In the genomic region with DNA sequence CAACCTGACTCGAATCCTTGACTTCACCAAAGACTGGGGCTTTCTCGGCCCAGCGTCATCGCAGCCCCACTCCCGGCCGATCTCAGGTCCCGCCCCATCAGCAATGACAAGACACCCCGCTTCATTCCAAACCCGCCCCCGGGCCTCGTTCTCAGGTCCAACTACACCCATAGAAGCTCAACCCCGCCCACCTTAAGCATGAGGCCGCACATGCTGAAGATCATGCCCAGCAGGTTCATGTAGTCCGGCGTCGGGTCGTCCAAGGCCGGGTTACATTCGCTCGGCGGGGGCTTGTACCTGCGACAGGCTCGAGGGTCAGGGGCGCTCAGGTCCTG, we compare ENCODE assay signal across 8 cellular contexts. TPM values are rescaled to one million over a fixed set of nuclear protein-coding genes. Genes with fewer than 3 reads are reported as not detected.
DNase-seq lines count a peak whose midpoint lies in the region; ATAC-seq lines count a peak whose summit lies in the region.

No MANE protein-coding gene starts in this region.

- no peak for ATAC-seq in HG03025 (IDR thresholded peaks at IDR 0.05; ENCODE audit: low FRiP score, unreplicated experiment)

- no peaks in the 10 kb centered on the region for H3K9me3 ChIP-seq in CD8-positive, alpha-beta memory T cell (ENCODE audit: low read length)
- H3K9me3 ChIP-seq in ectodermal cell (ENCODE audit: control insufficient read depth, low read length): no peaks in the 10 kb centered on the region

- peak overlapping the region; percentile 71 for H3K4me3 ChIP-seq in CD8-positive, alpha-beta memory T cell (ENCODE audit: low read length)
- peak overlapping the region; percentile 93 for H3K4me3 ChIP-seq in Jurkat, Clone E6-1 (ENCODE audit: low read length)
- H3K4me3 ChIP-seq in ectodermal cell (ENCODE audit: insufficient read depth, low read depth, low read length): peak overlapping the region; percentile 97
- peak overlapping the region; percentile 97 for H3K4me3 ChIP-seq in mesendoderm (ENCODE audit: low read length)

- peaks cover 48 to 64% (median 52%) of the 10 kb centered on the region in 3 donors for H3K4me1 Mint-ChIP-seq in CD8-positive, alpha-beta memory T cell
- peaks cover 62% of the 10 kb centered on the region for H3K4me1 Mint-ChIP-seq in activated CD4-positive, alpha-beta memory T cell treated with anti-CD3 and anti-CD28 coated beads, Interleukin-2, amount 10 ng/mL, durations not matched to agents 7 days and 5 days

- H2BK15ac ChIP-seq in mesendoderm (replicated peaks; ENCODE audit: low read depth): no peak overlapping the region

- peak overlapping the region; percentile 96 for H3K9ac ChIP-seq in mesendoderm (ENCODE audit: low read length)

- peak overlapping the region; percentile 99 to 100 (median 100) for H3K27ac Mint-ChIP-seq in CD8-positive, alpha-beta memory T cell
- H3K27ac Mint-ChIP-seq in activated CD4-positive, alpha-beta memory T cell treated with anti-CD3 and anti-CD28 coated beads, Interleukin-2, amount 10 ng/mL, durations not matched to agents 7 days and 5 days: peak overlapping the region; percentile 97

- peak overlapping the region; percentile 21 for H3K4ac ChIP-seq in mesendoderm (ENCODE audit: low read depth, low read length)

- H2BK5ac ChIP-seq in mesendoderm (ENCODE audit: low read length): no peak overlapping the region

- no peak overlapping the region for H4K5ac ChIP-seq in mesendoderm (ENCODE audit: low read length)

- peak overlapping the region; percentile 68 for H3K23ac ChIP-seq in mesendoderm (ENCODE audit: low read length)

- H2AK5ac ChIP-seq in mesendoderm (ENCODE audit: low read length): no peak overlapping the region

- H3K36me3 Mint-ChIP-seq in CD8-positive, alpha-beta memory T cell: peaks cover 2 to 54% (median 4%) of the 10 kb centered on the region in 3 donors
- H3K36me3 Mint-ChIP-seq in activated CD4-positive, alpha-beta memory T cell treated with anti-CD3 and anti-CD28 coated beads, Interleukin-2, amount 10 ng/mL, durations not matched to agents 7 days and 5 days (ENCODE audit: low read depth): peaks cover 34% of the 10 kb centered on the region

- no peak overlapping the region for H3K18ac ChIP-seq in mesendoderm (ENCODE audit: low read length)

- H3K56ac ChIP-seq in mesendoderm (ENCODE audit: low read length): peak overlapping the region; percentile 98

- H3K36me3 ChIP-seq in CD8-positive, alpha-beta memory T cell (ENCODE audit: insufficient read depth, low read length): peaks cover 3% of the 10 kb centered on the region
- H3K36me3 ChIP-seq in ectodermal cell (ENCODE audit: control insufficient read depth, insufficient read depth, low read length): no peaks in the 10 kb centered on the region
- no peaks in the 10 kb centered on the region for H3K36me3 ChIP-seq in mesendoderm (ENCODE audit: control insufficient read depth, insufficient read depth, low read length)

- H2BK120ac ChIP-seq in mesendoderm (ENCODE audit: low read depth, low read length): no peak overlapping the region

- peaks cover 43% of the 10 kb centered on the region for H3K4me1 ChIP-seq in CD8-positive, alpha-beta memory T cell (ENCODE audit: insufficient read depth, low read length)
- H3K4me1 ChIP-seq in ectodermal cell (ENCODE audit: control insufficient read depth, insufficient read depth, low read length): peaks cover 19% of the 10 kb centered on the region
- H3K4me1 ChIP-seq in mesendoderm (ENCODE audit: control insufficient read depth, low read depth, low read length): peaks cover 3% of the 10 kb centered on the region

- no peaks in the 10 kb centered on the region for H3K9me3 Mint-ChIP-seq in CD8-positive, alpha-beta memory T cell
- no peaks in the 10 kb centered on the region for H3K9me3 Mint-ChIP-seq in activated CD4-positive, alpha-beta memory T cell treated with anti-CD3 and anti-CD28 coated beads, Interleukin-2, amount 10 ng/mL, durations not matched to agents 7 days and 5 days

- H3K27ac ChIP-seq in CD8-positive, alpha-beta memory T cell (ENCODE audit: low read depth, low read length): peak overlapping the region; percentile 86
- H3K27ac ChIP-seq in ectodermal cell (ENCODE audit: insufficient read depth, low read depth, low read length, poor library complexity, severe bottlenecking) (peak overlapping the region; percentile 36), mesendoderm (ENCODE audit: low read depth, low read length) (no peak overlapping the region)

- POLR2A ChIA-PET in CD8-positive, alpha-beta memory T cell (lab: Charles Lee): interaction anchor here (0.5 to 2.2 kb wide), 10 partner anchors 13 to 1904 kb away, joined by 3 to 12 read pairs (median 3); a partner anchor contains a TSS
- POLR2A ChIA-PET in activated CD4-positive, alpha-beta memory T cell treated with anti-CD3 and anti-CD28 coated beads, Interleukin-2, amount 10 ng/mL, durations not matched to agents 7 days and 5 days (lab: Charles Lee): interaction anchor here (0.9 to 5.4 kb wide), 10 partner anchors 9 to 335 kb away, joined by 3 to 37 read pairs (median 4); a partner anchor contains a TSS

- H3K27me3 ChIP-seq in CD8-positive, alpha-beta memory T cell (ENCODE audit: insufficient read depth, low read length, poor library complexity, severe bottlenecking): no peaks in the 10 kb centered on the region
- H3K27me3 ChIP-seq in ectodermal cell (ENCODE audit: control insufficient read depth, insufficient read depth, low read length, poor library complexity, severe bottlenecking) (no peaks in the 10 kb centered on the region), mesendoderm (ENCODE audit: insufficient read depth, low read length, poor library complexity) (no peaks in the 10 kb centered on the region)

- H3K79me1 ChIP-seq in mesendoderm (ENCODE audit: low read length): peaks cover 18% of the 10 kb centered on the region

- H4K8ac ChIP-seq in mesendoderm (ENCODE audit: low read depth, low read length): no peak overlapping the region

- peak overlapping the region; percentile 82 for H3K4me2 ChIP-seq in mesendoderm (ENCODE audit: low read length)

- peak; percentile 64 to 82 (median 68) for DNase-seq in CD8-positive, alpha-beta memory T cell
- no peak for DNase-seq in Jurkat, Clone E6-1 (ENCODE audit: low read depth, low spot score)
- DNase-seq in activated CD4-positive, alpha-beta memory T cell treated with anti-CD3 and anti-CD28 coated beads, Interleukin-2, amount 10 ng/mL, durations not matched to agents 7 days and 5 days: peak; percentile 72
- DNase-seq in mesendoderm: peak; percentile 43
- peak; percentile 34 for DNase-seq in stimulated activated CD8-positive, alpha-beta memory T cell treated with anti-CD3 and anti-CD28 coated beads, Interleukin-15, amount 100 ng/mL, for 1 hour (ENCODE audit: low read depth)
- DNase-seq in SKM-1 (lab: John Stamatoyannopoulos, UW; ENCODE audit: unreplicated experiment): no peak

- CTCF ChIA-PET in CD8-positive, alpha-beta memory T cell (lab: Charles Lee): interaction anchor here (0.6 to 2.5 kb wide), 8 partner anchors 10 to 179 kb away, joined by 3 to 8 read pairs (median 3); a partner anchor contains a TSS
- CTCF ChIA-PET in activated CD4-positive, alpha-beta memory T cell treated with anti-CD3 and anti-CD28 coated beads, Interleukin-2, amount 10 ng/mL, durations not matched to agents 7 days and 5 days (lab: Charles Lee): interaction anchor here (0.6 to 7.0 kb wide), 7 partner anchors 9 to 146 kb away, joined by 4 to 44 read pairs (median 5); a partner anchor contains a TSS

- H3K4me3 Mint-ChIP-seq in CD8-positive, alpha-beta memory T cell: peak overlapping the region; percentile 87 to 99 (median 95)
- H3K4me3 Mint-ChIP-seq in activated CD4-positive, alpha-beta memory T cell treated with anti-CD3 and anti-CD28 coated beads, Interleukin-2, amount 10 ng/mL, durations not matched to agents 7 days and 5 days: peak overlapping the region; percentile 89

- WGBS in ectodermal cell, 2 experiments: 1 to 2% methylated on average over 24 of the region's 24 CpGs
- no CpG with 5 or more reads among the region's 24 CpGs for WGBS in mesendoderm (ENCODE audit: extremely low coverage, insufficient coverage, low lambda C conversion rate)

- H3K79me2 ChIP-seq in mesendoderm (ENCODE audit: control insufficient read depth, insufficient read depth, low read length): peaks cover 8% of the 10 kb centered on the region

- H3K27me3 Mint-ChIP-seq in CD8-positive, alpha-beta memory T cell: no peaks in the 10 kb centered on the region
- no peaks in the 10 kb centered on the region for H3K27me3 Mint-ChIP-seq in activated CD4-positive, alpha-beta memory T cell treated with anti-CD3 and anti-CD28 coated beads, Interleukin-2, amount 10 ng/mL, durations not matched to agents 7 days and 5 days

RNA-seq across cellular contexts. Expression of a gene that starts 2.3 kb away (rescaled TPM):
- 10 to 100 TPM; 18.8 to 19.9 TPM for total RNA-seq in CD8-positive, alpha-beta memory T cell
- 13.1 TPM for polyA plus RNA-seq in CD8-positive, alpha-beta memory T cell
- polyA plus RNA-seq in Jurkat, Clone E6-1 (2012; ENCODE audit: insufficient read depth, insufficient read length): 41.6 TPM
- 10 to 100 TPM; 16.9 to 21.3 TPM for total RNA-seq in activated CD4-positive, alpha-beta memory T cell treated with anti-CD3 and anti-CD28 coated beads, Interleukin-2, amount 10 ng/mL, durations not matched to agents 7 days and 5 days
- 17.9 TPM for polyA plus RNA-seq in ectodermal cell (2013, experiment 1 of 4)
- polyA plus RNA-seq in ectodermal cell (2013, experiment 2 of 4): 18.7 TPM
- polyA plus RNA-seq in ectodermal cell (2013, experiment 3 of 4): 15.4 TPM
- 14.7 TPM for polyA plus RNA-seq in ectodermal cell (2013, experiment 4 of 4)
- 6.8 TPM for polyA plus RNA-seq in mesendoderm (2013, experiment 1 of 2)
- polyA plus RNA-seq in mesendoderm (2013, experiment 2 of 2): 6.5 TPM

RNA-seq across cellular contexts. Expression of a gene that starts 2.4 kb away (rescaled TPM):
- total RNA-seq in CD8-positive, alpha-beta memory T cell: 10 to 100 TPM; 83.8 to 85.3 TPM
- polyA plus RNA-seq in CD8-positive, alpha-beta memory T cell: 76.4 TPM
- polyA plus RNA-seq in Jurkat, Clone E6-1 (2012; ENCODE audit: insufficient read depth, insufficient read length): 27.9 TPM
- total RNA-seq in activated CD4-positive, alpha-beta memory T cell treated with anti-CD3 and anti-CD28 coated beads, Interleukin-2, amount 10 ng/mL, durations not matched to agents 7 days and 5 days: 100 to 1,000 TPM; 146 to 150 TPM
- 50.1 TPM for polyA plus RNA-seq in ectodermal cell (2013, experiment 1 of 4)
- polyA plus RNA-seq in ectodermal cell (2013, experiment 2 of 4): 48.5 TPM
- 63.1 TPM for polyA plus RNA-seq in ectodermal cell (2013, experiment 3 of 4)
- polyA plus RNA-seq in ectodermal cell (2013, experiment 4 of 4): 75.0 TPM
- polyA plus RNA-seq in mesendoderm (2013, experiment 1 of 2): 30.9 TPM
- polyA plus RNA-seq in mesendoderm (2013, experiment 2 of 2): 29.6 TPM

RNA-seq across cellular contexts. Expression of a gene that starts 12.8 kb away (rescaled TPM):
- 100 to 1,000 TPM; 113 to 116 TPM for total RNA-seq in CD8-positive, alpha-beta memory T cell
- 91.8 TPM for polyA plus RNA-seq in CD8-positive, alpha-beta memory T cell
- polyA plus RNA-seq in Jurkat, Clone E6-1 (2012; ENCODE audit: insufficient read depth, insufficient read length): 200 TPM
- 100 to 1,000 TPM; 106 to 113 TPM for total RNA-seq in activated CD4-positive, alpha-beta memory T cell treated with anti-CD3 and anti-CD28 coated beads, Interleukin-2, amount 10 ng/mL, durations not matched to agents 7 days and 5 days
- polyA plus RNA-seq in ectodermal cell (2013, experiment 1 of 4): 96.6 TPM
- 87.1 TPM for polyA plus RNA-seq in ectodermal cell (2013, experiment 2 of 4)
- 81.7 TPM for polyA plus RNA-seq in ectodermal cell (2013, experiment 3 of 4)
- polyA plus RNA-seq in ectodermal cell (2013, experiment 4 of 4): 88.5 TPM
- polyA plus RNA-seq in mesendoderm (2013, experiment 1 of 2): 55.1 TPM
- 50.3 TPM for polyA plus RNA-seq in mesendoderm (2013, experiment 2 of 2)

RNA-seq across cellular contexts. Expression of a gene that starts 18.9 kb away (rescaled TPM):
- total RNA-seq in CD8-positive, alpha-beta memory T cell: not detected
- not detected for polyA plus RNA-seq in CD8-positive, alpha-beta memory T cell
- polyA plus RNA-seq in Jurkat, Clone E6-1 (2012; ENCODE audit: insufficient read depth, insufficient read length): not detected
- total RNA-seq in activated CD4-positive, alpha-beta memory T cell treated with anti-CD3 and anti-CD28 coated beads, Interleukin-2, amount 10 ng/mL, durations not matched to agents 7 days and 5 days: not detected
- not detected for polyA plus RNA-seq in ectodermal cell (2013, experiment 1 of 4)
- not detected for polyA plus RNA-seq in ectodermal cell (2013, experiment 2 of 4)
- polyA plus RNA-seq in ectodermal cell (2013, experiment 3 of 4): not detected
- not detected for polyA plus RNA-seq in ectodermal cell (2013, experiment 4 of 4)
- polyA plus RNA-seq in mesendoderm (2013, experiment 1 of 2): not detected
- polyA plus RNA-seq in mesendoderm (2013, experiment 2 of 2): not detected

RNA-seq across cellular contexts. Expression of a gene that starts 27.5 kb away (rescaled TPM):
- total RNA-seq in CD8-positive, alpha-beta memory T cell: 1 to 10 TPM; 7.9 to 8.1 TPM
- 5.9 TPM for polyA plus RNA-seq in CD8-positive, alpha-beta memory T cell
- polyA plus RNA-seq in Jurkat, Clone E6-1 (2012; ENCODE audit: insufficient read depth, insufficient read length): 12.6 TPM
- 1 to 10 TPM; 5.2 to 5.3 TPM for total RNA-seq in activated CD4-positive, alpha-beta memory T cell treated with anti-CD3 and anti-CD28 coated beads, Interleukin-2, amount 10 ng/mL, durations not matched to agents 7 days and 5 days
- 17.6 TPM for polyA plus RNA-seq in ectodermal cell (2013, experiment 1 of 4)
- polyA plus RNA-seq in ectodermal cell (2013, experiment 2 of 4): 20.1 TPM
- polyA plus RNA-seq in ectodermal cell (2013, experiment 3 of 4): 17.4 TPM
- 20.6 TPM for polyA plus RNA-seq in ectodermal cell (2013, experiment 4 of 4)
- 5.2 TPM for polyA plus RNA-seq in mesendoderm (2013, experiment 1 of 2)
- polyA plus RNA-seq in mesendoderm (2013, experiment 2 of 2): 5.0 TPM

Comparison
In these comparisons a context has a peak if more than half of its experiments do, and no peak if none do; other contexts are left out.
1. DNase-seq: peak in CD8-positive, alpha-beta memory T cell (5 of 5), activated CD4-positive, alpha-beta memory T cell treated with anti-CD3 and anti-CD28 coated beads, Interleukin-2, amount 10 ng/mL, durations not matched to agents 7 days and 5 days (single experiment), mesendoderm (single experiment) and stimulated activated CD8-positive, alpha-beta memory T cell treated with anti-CD3 and anti-CD28 coated beads, Interleukin-15, amount 100 ng/mL, for 1 hour (single experiment); none in Jurkat, Clone E6-1 (single experiment) and SKM-1 (single experiment).
2. Peak in every context shown above with its lines, with median percentiles within 50 percentile points of each other: H3K4me3 ChIP-seq.